In genomic region chr5:139575751-139576150, GRCh38 we compare ENCODE assay signal across 10 cellular contexts. TPM values are rescaled to one million over a fixed set of nuclear protein-coding genes. Genes with fewer than 3 reads are reported as not detected.
DNase-seq lines count a peak whose midpoint lies in the region; ATAC-seq and TF ChIP-seq lines count a peak whose summit lies in the region.
"Had no signal": no experiment of that assay in that cellular context is flagged by ENCODE, and none has a peak within 500 bp of the region (broad histone marks: within the 10 kb centered on the region; RNA-seq: fewer than 3 reads in every experiment).

No MANE protein-coding gene starts in this region.

- H3K4me1 ChIP-seq in lower lobe of right lung: peaks cover 62% of the 10 kb centered on the region
- H3K4me1 ChIP-seq: SJSA1 had no signal

- intact Hi-C loops in lower lobe of right lung (cut with DNase I): no loop called here

- H3K36me3 ChIP-seq in lower lobe of right lung: peaks cover 12% of the 10 kb centered on the region

- ATAC-seq in activated CD8-positive, alpha-beta T cell treated with anti-CD3 and anti-CD28 coated beads, Interleukin-2, amount 10 ng/mL, durations not matched to agents 7 days and 5 days: peak; percentile 48
- no peak for ATAC-seq in lower lobe of right lung
- ATAC-seq in GM19467 (IDR thresholded peaks at IDR 0.05; ENCODE audit: unreplicated experiment): no peak

- peak overlapping the region; percentile 5 for H3K27ac ChIP-seq in lower lobe of right lung
- H3K27ac ChIP-seq: SJSA1 had no signal

- H3K4me1 Mint-ChIP-seq in activated CD8-positive, alpha-beta T cell treated with anti-CD3 and anti-CD28 coated beads, Interleukin-2, amount 10 ng/mL, durations not matched to agents 7 days and 5 days (ENCODE audit: low read depth): peaks cover 68% of the 10 kb centered on the region

- no peaks in the 10 kb centered on the region for H3K9me3 ChIP-seq in lower lobe of right lung
- H3K9me3 ChIP-seq: SJSA1 had no signal

- POLR2A ChIA-PET in activated CD8-positive, alpha-beta T cell treated with anti-CD3 and anti-CD28 coated beads, Interleukin-2, amount 10 ng/mL, durations not matched to agents 7 days and 5 days (lab: Charles Lee): interaction anchor here (0.5 to 4.3 kb wide), 4 partner anchors 10 to 234 kb away, joined by 3 to 26 read pairs (median 10); partner anchors contain the start of genes PAIP2 and UBE2D2

- no peaks in the 10 kb centered on the region for H3K9me3 Mint-ChIP-seq in activated CD8-positive, alpha-beta T cell treated with anti-CD3 and anti-CD28 coated beads, Interleukin-2, amount 10 ng/mL, durations not matched to agents 7 days and 5 days (ENCODE audit: insufficient read depth)

- peak; percentile 10 for DNase-seq in stimulated activated CD4-positive, alpha-beta T cell treated with anti-CD3 and anti-CD28 coated beads, Interleukin-12 subunit alpha, Interleukin-12 subunit beta, amount 100 ng/mL, for 4 hours
- no peak for DNase-seq in stimulated activated CD4-positive, alpha-beta T cell treated with anti-CD3 and anti-CD28 coated beads, Interleukin-4, amount 100 ng/mL, for 4 hours
- peak; percentile 39 for DNase-seq in activated CD8-positive, alpha-beta T cell treated with anti-CD3 and anti-CD28 coated beads, Interleukin-2, amount 10 ng/mL, durations not matched to agents 7 days and 5 days
- DNase-seq in lower lobe of right lung (no peak), inferior parietal cortex (ENCODE audit: extremely low spot score) (no peak), OCI-M2 (lab: John Stamatoyannopoulos, UW; ENCODE audit: unreplicated experiment) (no peak), NCI-H187 (lab: John Stamatoyannopoulos, UW) (no peak)
- DNase-seq: NK-92 treated with Interleukin-12 subunit alpha and Interleukin-12 subunit beta, amount 100 ng/mL, for 24 hours had no signal

- CTCF ChIA-PET in activated CD8-positive, alpha-beta T cell treated with anti-CD3 and anti-CD28 coated beads, Interleukin-2, amount 10 ng/mL, durations not matched to agents 7 days and 5 days (lab: Charles Lee): interaction anchor here (0.8 to 3.1 kb wide), 17 partner anchors 11 to 190 kb away, joined by 3 to 70 read pairs (median 4); no protein-coding TSS in a partner anchor

- H3K27me3 Mint-ChIP-seq in activated CD8-positive, alpha-beta T cell treated with anti-CD3 and anti-CD28 coated beads, Interleukin-2, amount 10 ng/mL, durations not matched to agents 7 days and 5 days (ENCODE audit: low read depth): no peaks in the 10 kb centered on the region

- no peak overlapping the region for H3K4me3 ChIP-seq in lower lobe of right lung
- H3K4me3 ChIP-seq: SJSA1 had no signal

- TF ChIP-seq CTCF in lower lobe of right lung (IDR thresholded peaks at IDR 0.05): no peak

- peaks cover 39% of the 10 kb centered on the region for H3K36me3 Mint-ChIP-seq in activated CD8-positive, alpha-beta T cell treated with anti-CD3 and anti-CD28 coated beads, Interleukin-2, amount 10 ng/mL, durations not matched to agents 7 days and 5 days (ENCODE audit: low read depth)

- H3K27ac Mint-ChIP-seq in activated CD8-positive, alpha-beta T cell treated with anti-CD3 and anti-CD28 coated beads, Interleukin-2, amount 10 ng/mL, durations not matched to agents 7 days and 5 days: peak overlapping the region; percentile 82

- H3K27me3 ChIP-seq in lower lobe of right lung (ENCODE audit: low read depth): no peaks in the 10 kb centered on the region
- H3K27me3 ChIP-seq: SJSA1 had no signal

- H3K4me3 Mint-ChIP-seq in activated CD8-positive, alpha-beta T cell treated with anti-CD3 and anti-CD28 coated beads, Interleukin-2, amount 10 ng/mL, durations not matched to agents 7 days and 5 days: no peak overlapping the region

RNA-seq across cellular contexts. Expression of gene UBE2D2, which starts 14.6 kb away (rescaled TPM):
- total RNA-seq in activated CD8-positive, alpha-beta T cell treated with anti-CD3 and anti-CD28 coated beads, Interleukin-2, amount 10 ng/mL, durations not matched to agents 7 days and 5 days: 100 to 1,000 TPM; 227 to 232 TPM
- 97.0 TPM for total RNA-seq in lower lobe of right lung

Comparison
In these comparisons a context has a peak if more than half of its experiments do, and no peak if none do; other contexts are left out.
1. DNase-seq: peak in stimulated activated CD4-positive, alpha-beta T cell treated with anti-CD3 and anti-CD28 coated beads, Interleukin-12 subunit alpha, Interleukin-12 subunit beta, amount 100 ng/mL, for 4 hours (single experiment) and activated CD8-positive, alpha-beta T cell treated with anti-CD3 and anti-CD28 coated beads, Interleukin-2, amount 10 ng/mL, durations not matched to agents 7 days and 5 days (single experiment); none in stimulated activated CD4-positive, alpha-beta T cell treated with anti-CD3 and anti-CD28 coated beads, Interleukin-4, amount 100 ng/mL, for 4 hours (0 of 2), lower lobe of right lung (single experiment), inferior parietal cortex (single experiment), OCI-M2 (single experiment) and NCI-H187 (0 of 2).